ENCODE assay signal across 13 cellular contexts in genomic region chr3:122031123-122031468, GRCh38. TPM values are rescaled to one million over a fixed set of nuclear protein-coding genes. Genes with fewer than 3 reads are reported as not detected.
DNase-seq lines count a peak whose midpoint lies in the region; ATAC-seq and TF ChIP-seq lines count a peak whose summit lies in the region.
"Had no signal": no experiment of that assay in that cellular context is flagged by ENCODE, and none has a peak within 500 bp of the region (broad histone marks: within the 10 kb centered on the region; RNA-seq: fewer than 3 reads in every experiment).

No MANE protein-coding gene starts in this region.

- peak overlapping the region; percentile 18 to 53 for H3K27ac Mint-ChIP-seq in effector memory CD8-positive, alpha-beta T cell

- CTCF ChIA-PET in mammary epithelial cell (lab: Charles Lee; ENCODE audit: low non-redundant PET), result interaction anchor here (0.7 kb wide), 1 partner anchor 1900 kb away, joined by 10 read pairs; no protein-coding TSS in a partner anchor

- WGBS in mammary epithelial cell (ENCODE audit: low coverage, missing lambda C conversion rate), result 100% methylated on average over 1 of the region's 1 CpG

- in situ Hi-C loops in mammary epithelial cell (cut with MboI; ENCODE audit: low sequenced_read_pairs in 2 of 2), result no loop called here

- no peak for TF ChIP-seq CTCF in mammary epithelial cell (conservative IDR thresholded peaks at IDR 0.05 in 1 of 2, IDR thresholded peaks at IDR 0.05 in 1 of 2; ENCODE audit: extremely low read depth in 1 of 2, insufficient read depth in 1 of 2, low read depth in 1 of 2, low read length in 2 of 2)

- no peaks in the 10 kb centered on the region for H3K27me3 ChIP-seq in mammary epithelial cell (ENCODE audit: insufficient read depth, low read length)
- H3K27me3 ChIP-seq: foreskin keratinocyte had no signal

- H3K79me2 ChIP-seq in mammary epithelial cell (ENCODE audit: insufficient read depth, low read length), result no peaks in the 10 kb centered on the region

- H3K4me3 ChIP-seq in mammary epithelial cell (replicated peaks in 1 of 3; ENCODE audit: insufficient read depth in 1 of 3, low read depth in 2 of 3, low read length in 3 of 3), result no peak overlapping the region
- H3K4me3 ChIP-seq: lung had no signal

- H3K4me3 Mint-ChIP-seq in effector memory CD8-positive, alpha-beta T cell, result peak overlapping the region; percentile 4 to 50

- H3K9ac ChIP-seq in mammary epithelial cell (ENCODE audit: insufficient read depth, low read length), result no peak overlapping the region

- no peaks in the 10 kb centered on the region for H3K9me3 Mint-ChIP-seq in effector memory CD8-positive, alpha-beta T cell

- intact Hi-C loops in mammary epithelial cell (cut with micrococcal nuclease), result no loop called here

- no peak for DNase-seq in effector memory CD8-positive, alpha-beta T cell
- DNase-seq in foreskin melanocyte, result no peak
- DNase-seq in Kasumi-1 (lab: John Stamatoyannopoulos, UW), result no peak
- no peak for DNase-seq in mammary epithelial cell
- DNase-seq: cerebellar nuclear complex, DMS 273 treated with DMSO at 0.1 percent for 48 hours, NCI-H524 had no signal

- H3K4me2 ChIP-seq in mammary epithelial cell (ENCODE audit: insufficient read depth, low read depth, low read length), result no peak overlapping the region

- H3K4me1 Mint-ChIP-seq in effector memory CD8-positive, alpha-beta T cell (ENCODE audit: low read depth in 2 of 2), result peaks cover 9 to 15% of the 10 kb centered on the region in 2 donors

- no peaks in the 10 kb centered on the region for H3K9me3 ChIP-seq in mammary epithelial cell (replicated peaks; ENCODE audit: insufficient read depth, low read length)

- no peaks in the 10 kb centered on the region for H3K27me3 Mint-ChIP-seq in effector memory CD8-positive, alpha-beta T cell

- no peaks in the 10 kb centered on the region for H3K36me3 Mint-ChIP-seq in effector memory CD8-positive, alpha-beta T cell (ENCODE audit: insufficient read depth)

- H2AFZ ChIP-seq in mammary epithelial cell (ENCODE audit: low read depth, low read length), result no peak overlapping the region

- dilution Hi-C loops in mammary epithelial cell (cut with HindIII; ENCODE audit: low sequenced_read_pairs), result no loop called here

- no peaks in the 10 kb centered on the region for H3K4me1 ChIP-seq in mammary epithelial cell (ENCODE audit: insufficient read depth, low read length)
- H3K4me1 ChIP-seq: foreskin keratinocyte had no signal

- no TSS peak for BruUV-seq in mammary epithelial cell (replicated peaks; lab: Mats Ljungman, UMichigan)

- no peak overlapping the region for H3K27ac ChIP-seq in mammary epithelial cell (ENCODE audit: insufficient read depth, low read depth, low read length)
- H3K27ac ChIP-seq: foreskin keratinocyte had no signal

- H4K20me1 ChIP-seq in mammary epithelial cell (ENCODE audit: insufficient read depth, low read length), result no peaks in the 10 kb centered on the region

- ATAC-seq in GM19351 (IDR thresholded peaks at IDR 0.05; ENCODE audit: unreplicated experiment) (peak; percentile 26), HG02571 (IDR thresholded peaks at IDR 0.05; ENCODE audit: unreplicated experiment) (peak; percentile 5), HG03439 (IDR thresholded peaks at IDR 0.05; ENCODE audit: unreplicated experiment) (peak; percentile 34)
- peak; percentile 19 for ATAC-seq in effector memory CD8-positive, alpha-beta T cell (replicated peaks)

- no peaks in the 10 kb centered on the region for H3K36me3 ChIP-seq in mammary epithelial cell (ENCODE audit: insufficient read depth, low read length)

RNA-seq across cellular contexts. Expression of gene ILDR1, which starts 9.0 kb away (rescaled TPM):
- 1 to 10 TPM in 1 of 2 donors, under 1 TPM in 1; 0.21 to 1.2 TPM for total RNA-seq in mammary epithelial cell
- polyA plus RNA-seq in mammary epithelial cell, result 0.20 TPM
- 6.5 TPM for polyA minus RNA-seq in mammary epithelial cell
- total RNA-seq: foreskin keratinocyte had no signal

RNA-seq across cellular contexts. Expression of gene CD86, which starts 24.1 kb away (rescaled TPM):
- 1 to 10 TPM in 1 of 2 donors, under 1 TPM in 1; 0.17 to 9.6 TPM for total RNA-seq in mammary epithelial cell
- polyA plus RNA-seq in mammary epithelial cell, result 4.2 TPM
- polyA minus RNA-seq in mammary epithelial cell, result 4.3 TPM
- total RNA-seq: renal cortical epithelial cell had no signal
